In genomic region chr1:19009126-19009881, GRCh38 we compare ENCODE assay signal across 16 cellular contexts. TPM values are rescaled to one million over a fixed set of nuclear protein-coding genes. Genes with fewer than 3 reads are reported as not detected.
DNase-seq lines count a peak whose midpoint lies in the region; ATAC-seq and TF ChIP-seq lines count a peak whose summit lies in the region.
"Had no signal": no experiment of that assay in that cellular context is flagged by ENCODE, and none has a peak within 500 bp of the region (broad histone marks: within the 10 kb centered on the region; RNA-seq: fewer than 3 reads in every experiment).

No MANE protein-coding gene starts in this region.

- H4K20me1 ChIP-seq in GM23338 (replicated peaks; ENCODE audit: insufficient read depth) = no peaks in the 10 kb centered on the region

- H3K4me1 ChIP-seq in GM23338 (ENCODE audit: insufficient read depth) (peaks cover 18% of the 10 kb centered on the region), Panc1 (ENCODE audit: control insufficient read depth, insufficient read depth, low read length) (peaks cover 58% of the 10 kb centered on the region), endodermal cell (ENCODE audit: control insufficient read depth, insufficient read depth, low read length) (peaks cover 13% of the 10 kb centered on the region)

- H3K36me3 Mint-ChIP-seq in GM23338 (ENCODE audit: low read depth) (no peaks in the 10 kb centered on the region), endodermal cell (ENCODE audit: low read depth) (no peaks in the 10 kb centered on the region), progenitor cell of endocrine pancreas (ENCODE audit: insufficient read depth) (no peaks in the 10 kb centered on the region)
- H3K36me3 Mint-ChIP-seq: activated naive CD4-positive, alpha-beta T cell treated with anti-CD3 and anti-CD28 coated beads, Interleukin-2, amount 50 U/mL, for 24 hours; memory B cell had no signal

- H3K79me2 ChIP-seq in GM23338 (replicated peaks; ENCODE audit: insufficient read depth) = no peaks in the 10 kb centered on the region

- intact Hi-C loops in Panc1 (cut with micrococcal nuclease; ENCODE audit: unreplicated experiment) = no loop called here

- no peak overlapping the region for H3K4me3 Mint-ChIP-seq in GM23338
- H3K4me3 Mint-ChIP-seq in endodermal cell = no peak overlapping the region
- H3K4me3 Mint-ChIP-seq in progenitor cell of endocrine pancreas (ENCODE audit: low read depth) = no peak overlapping the region
- H3K4me3 Mint-ChIP-seq: activated naive CD4-positive, alpha-beta T cell treated with anti-CD3 and anti-CD28 coated beads, Interleukin-2, amount 50 U/mL, for 24 hours; CD4-positive, alpha-beta T cell; memory B cell had no signal

- H2AFZ ChIP-seq in GM23338 = peak overlapping the region; percentile 69; the same call in 1 of the 2 replicates

- H3K9me3 Mint-ChIP-seq in GM23338 = no peaks in the 10 kb centered on the region
- H3K9me3 Mint-ChIP-seq in endodermal cell = no peaks in the 10 kb centered on the region
- H3K9me3 Mint-ChIP-seq in progenitor cell of endocrine pancreas (ENCODE audit: low read depth) = no peaks in the 10 kb centered on the region
- H3K9me3 Mint-ChIP-seq: activated naive CD4-positive, alpha-beta T cell treated with anti-CD3 and anti-CD28 coated beads, Interleukin-2, amount 50 U/mL, for 24 hours; CD4-positive, alpha-beta T cell had no signal

- H3F3A ChIP-seq in GM23338 (replicated peaks; ENCODE audit: low read depth) = no peaks in the 10 kb centered on the region

- BruUV-seq in Panc1 (replicated peaks; lab: Mats Ljungman, UMichigan) = no TSS peak

- DNase-seq in GM23338 (ENCODE audit: low spot score) (no peak), Panc1 (ENCODE audit: low read depth, low spot score) (peak; percentile 20), endodermal cell (no peak), progenitor cell of endocrine pancreas (ENCODE audit: low spot score, unreplicated experiment) (no peak), H7 (no peak), ureter (ENCODE audit: low spot score) (no peak)
- DNase-seq: caudate nucleus; CD4-positive, alpha-beta T cell; NCI-H146; small intestine; stimulated activated naive CD8-positive, alpha-beta T cell treated with anti-CD3 and anti-CD28 coated beads, Interleukin-15, Interleukin-2, amounts not matched to agents 100 U/mL and 50 U/mL, for 24 hours had no signal

- TF ChIP-seq CTCF in GM23338 (conservative IDR thresholded peaks at IDR 0.05; ENCODE audit: low read depth in 2 of 2) = no peak
- TF ChIP-seq CTCF in Panc1 (IDR thresholded peaks at IDR 0.05) = no peak
- no peak for TF ChIP-seq CTCF in endodermal cell (conservative IDR thresholded peaks at IDR 0.05)
- no peak for TF ChIP-seq CTCF in progenitor cell of endocrine pancreas (IDR thresholded peaks at IDR 0.05; ENCODE audit: unreplicated experiment)

- no peak overlapping the region for H3K4me2 ChIP-seq in GM23338
- H3K4me2 ChIP-seq: KMS-11 had no signal

- WGBS in endodermal cell (ENCODE audit: insufficient coverage in 1 of 2, insufficient read length in 1 of 2), 2 experiments = 88 to 90% methylated on average over 11 to 17 of the region's 17 CpGs

- CTCF ChIA-PET in Panc1 (lab: Charles Lee) = no interaction called here

- in situ Hi-C loops in Panc1 (cut with HindIII; ENCODE audit: low pct_unique_long_range_greater_than_20kb, low sequenced_read_pairs) = no loop called here

- H3K9me3 ChIP-seq in Panc1 (ENCODE audit: control insufficient read depth, insufficient read depth, low read depth, low read length) (no peaks in the 10 kb centered on the region), endodermal cell (ENCODE audit: control insufficient read depth, low read length) (no peaks in the 10 kb centered on the region)
- H3K9me3 ChIP-seq: neutrophil had no signal

- peaks cover 15% of the 10 kb centered on the region for H3K27me3 Mint-ChIP-seq in GM23338 (ENCODE audit: insufficient read depth, low read depth, poor library complexity)
- no peaks in the 10 kb centered on the region for H3K27me3 Mint-ChIP-seq in endodermal cell (ENCODE audit: insufficient read depth)
- H3K27me3 Mint-ChIP-seq in progenitor cell of endocrine pancreas = no peaks in the 10 kb centered on the region
- H3K27me3 Mint-ChIP-seq: activated naive CD4-positive, alpha-beta T cell treated with anti-CD3 and anti-CD28 coated beads, Interleukin-2, amount 50 U/mL, for 24 hours had no signal

- H3K36me3 ChIP-seq in GM23338 (ENCODE audit: insufficient read depth) (no peaks in the 10 kb centered on the region), Panc1 (ENCODE audit: control insufficient read depth, insufficient read depth, low read length) (no peaks in the 10 kb centered on the region), endodermal cell (ENCODE audit: control insufficient read depth, insufficient read depth, low read length) (no peaks in the 10 kb centered on the region), H7 (replicated peaks; ENCODE audit: control insufficient read depth, insufficient read depth, low read length) (no peaks in the 10 kb centered on the region)
- H3K36me3 ChIP-seq: neutrophil had no signal

- H3K4me1 Mint-ChIP-seq in GM23338 (peaks cover 37% of the 10 kb centered on the region), endodermal cell (peaks cover 37% of the 10 kb centered on the region), progenitor cell of endocrine pancreas (ENCODE audit: low read depth) (peaks cover 68% of the 10 kb centered on the region)

- ATAC-seq in GM23338 = no peak
- ATAC-seq in Panc1 = no peak
- ATAC-seq in HG02678 (IDR thresholded peaks at IDR 0.05; ENCODE audit: unreplicated experiment) = no peak
- ATAC-seq: stimulated activated naive CD8-positive, alpha-beta T cell treated with anti-CD3 and anti-CD28 coated beads, Interleukin-15, Interleukin-2, amounts not matched to agents 100 U/mL and 50 U/mL, for 24 hours had no signal

- H3K9me2 ChIP-seq in GM23338 (ENCODE audit: insufficient read depth) = no peaks in the 10 kb centered on the region

- H3K4me3 ChIP-seq in GM23338 = no peak overlapping the region
- H3K4me3 ChIP-seq in Panc1 (ENCODE audit: low read depth in 2 of 2, low read length in 2 of 2) = peak overlapping the region in 1 of 2 experiments; percentile 29; a peak in 2 of 4 replicates
- no peak overlapping the region for H3K4me3 ChIP-seq in endodermal cell (ENCODE audit: low read length)
- H3K4me3 ChIP-seq in H7 (ENCODE audit: insufficient read depth, low read depth, low read length) = no peak overlapping the region

- POLR2A ChIA-PET in Panc1 (lab: Charles Lee) = interaction anchor here (0.5 to 1.0 kb wide), 2 partner anchors 66 to 239 kb away, joined by 4 to 9 read pairs; no protein-coding TSS in a partner anchor

- H3K27ac ChIP-seq in GM23338 (ENCODE audit: low read depth) (no peak overlapping the region), Panc1 (ENCODE audit: low read length) (peak overlapping the region; percentile 97), endodermal cell (ENCODE audit: low read depth, low read length) (no peak overlapping the region)
- H3K27ac ChIP-seq: KMS-11, neutrophil had no signal

- H3K9ac ChIP-seq in endodermal cell (ENCODE audit: extremely low read depth, low read length, poor library complexity, severe bottlenecking) = no peak overlapping the region
- H3K9ac ChIP-seq: KMS-11 had no signal

- H3K27ac Mint-ChIP-seq in GM23338 (no peak overlapping the region; the same call in 1 of the 2 replicates), endodermal cell (peak overlapping the region; percentile 23), progenitor cell of endocrine pancreas (peak overlapping the region; percentile 95)
- H3K27ac Mint-ChIP-seq: CD4-positive, alpha-beta T cell; memory B cell had no signal

- H3K27me3 ChIP-seq in GM23338 (ENCODE audit: insufficient read depth) = no peaks in the 10 kb centered on the region
- H3K27me3 ChIP-seq in Panc1 (ENCODE audit: control insufficient read depth, insufficient read depth, low read length) = no peaks in the 10 kb centered on the region
- no peaks in the 10 kb centered on the region for H3K27me3 ChIP-seq in endodermal cell (ENCODE audit: control insufficient read depth, insufficient read depth, low read length, poor library complexity, severe bottlenecking)
- H3K27me3 ChIP-seq in H7 (ENCODE audit: control insufficient read depth, insufficient read depth, low read length) = no peaks in the 10 kb centered on the region

TF ChIP-seq in GM23338, 12 proteins besides CTCF, POLR2A, EP300 and RAD21 (continues in another document):
- no peak for TF ChIP-seq POLR2AphosphoS5 (IDR thresholded peaks at IDR 0.05; ENCODE audit: low read depth)

RNA-seq across cellular contexts. Expression of gene IFFO2, which starts 52.8 kb away (rescaled TPM):
- total RNA-seq in GM23338 (2014; rRNA removed; shearing (Covaris generic)) = 7.5 and 13.2 TPM in 2 replicates
- polyA plus RNA-seq in GM23338 (2016; fragmentation: Nextera tagmentation; extraction: Ambion mirVana) = 0.71 and 1.5 TPM in 2 replicates
- total RNA-seq in Panc1 (2021; ENCODE audit: unreplicated experiment) (59.4 TPM), endodermal cell (1 to 10 TPM; 4.6 to 6.4 TPM), progenitor cell of endocrine pancreas (21.0 and 24.4 TPM in 2 replicates), ureter (15.0 TPM)
- polyA plus RNA-seq in Panc1 (2012; ENCODE audit: insufficient read length) = 53.4 TPM
- 7.7 TPM for polyA plus RNA-seq in endodermal cell (2013, experiment 1 of 2)
- polyA plus RNA-seq in endodermal cell (2013, experiment 2 of 2) = 6.8 TPM
- total RNA-seq in H7 (2014; rRNA removed; shearing (Covaris generic)) = 16.8 and 19.6 TPM in 2 replicates
